9 cellular contexts compared by ENCODE assay signal in genomic region chr2:170816499-170817246, GRCh38. TPM values are rescaled to one million over a fixed set of nuclear protein-coding genes. Genes with fewer than 3 reads are reported as not detected.
DNase-seq lines count a peak whose midpoint lies in the region; ATAC-seq and TF ChIP-seq lines count a peak whose summit lies in the region.
"Had no signal": no experiment of that assay in that cellular context is flagged by ENCODE, and none has a peak within 500 bp of the region (broad histone marks: within the 10 kb centered on the region; RNA-seq: fewer than 3 reads in every experiment).

Gene GAD1 (plus strand): TSS chr2:170816887. CDS start chr2:170818592, 1,705 bp downstream.

- H4K20me1 ChIP-seq in KMS-11 (ENCODE audit: insufficient read depth), result no peaks in the 10 kb centered on the region
- no peaks in the 10 kb centered on the region for H4K20me1 ChIP-seq in PC-9 (ENCODE audit: insufficient read depth)
- no peaks in the 10 kb centered on the region for H4K20me1 ChIP-seq in osteoblast (ENCODE audit: insufficient read depth, low read length)

- no peaks in the 10 kb centered on the region for H3K9me2 ChIP-seq in PC-9 (ENCODE audit: insufficient read depth)

- peaks cover 44% of the 10 kb centered on the region for H3K27me3 Mint-ChIP-seq in glutamatergic neuron (ENCODE audit: unreplicated experiment)
- H3K27me3 Mint-ChIP-seq in type B pancreatic cell, result peaks cover 93% of the 10 kb centered on the region

- H3K36me3 Mint-ChIP-seq in glutamatergic neuron (ENCODE audit: unreplicated experiment) (no peaks in the 10 kb centered on the region), type B pancreatic cell (no peaks in the 10 kb centered on the region)

- no peak within 1 kb of the TSS for H3K9ac ChIP-seq in KMS-11

- TF ChIP-seq CTCF in KMS-11 (conservative IDR thresholded peaks at IDR 0.05; ENCODE audit: low read depth, low read length) (no peak), PC-9 (conservative IDR thresholded peaks at IDR 0.05) (no peak), glutamatergic neuron (IDR thresholded peaks at IDR 0.05; ENCODE audit: partially characterized antibody, unreplicated experiment) (no peak), osteoblast (IDR thresholded peaks at IDR 0.05; ENCODE audit: extremely low read depth, low read depth, low read length) (no peak), type B pancreatic cell (conservative IDR thresholded peaks at IDR 0.05) (no peak)

- peaks cover 35% of the 10 kb centered on the region for H3K4me1 Mint-ChIP-seq in glutamatergic neuron (ENCODE audit: low read depth, unreplicated experiment)
- peaks cover 36% of the 10 kb centered on the region for H3K4me1 Mint-ChIP-seq in type B pancreatic cell (ENCODE audit: unreplicated experiment)

- H3K9me3 Mint-ChIP-seq in glutamatergic neuron (ENCODE audit: unreplicated experiment) (peaks cover 9% of the 10 kb centered on the region), type B pancreatic cell (no peaks in the 10 kb centered on the region)

- H3K27me3 ChIP-seq in KMS-11 (ENCODE audit: insufficient read depth, low read depth) (peaks cover 47% of the 10 kb centered on the region), PC-9 (ENCODE audit: insufficient read depth, low read depth) (no peaks in the 10 kb centered on the region), osteoblast (ENCODE audit: insufficient read depth, low read length) (peaks cover 86% of the 10 kb centered on the region)

- DNase-seq in A172 (ENCODE audit: low spot score), result peak; percentile 63
- peak; percentile 68 to 73 for DNase-seq in PC-9
- peak; percentile 32 for DNase-seq in activated gamma-delta T cell treated with Interleukin-2 at 50 U/mL for 16 hours
- peak; percentile 72 for DNase-seq in glutamatergic neuron
- peak; percentile 92 for DNase-seq in osteoblast (ENCODE audit: insufficient read length, low spot score, missing footprints)
- DNase-seq in type B pancreatic cell (ENCODE audit: extremely low spot score, unreplicated experiment), result no peak

- H3K27ac Mint-ChIP-seq in glutamatergic neuron (ENCODE audit: unreplicated experiment), result no peak within 1 kb of the TSS
- peak within 1 kb of the TSS; percentile 62 for H3K27ac Mint-ChIP-seq in type B pancreatic cell

- peak within 1 kb of the TSS; percentile 82 for H3K4me2 ChIP-seq in KMS-11
- peak within 1 kb of the TSS; percentile 86 for H3K4me2 ChIP-seq in PC-9
- H3K4me2 ChIP-seq in osteoblast (ENCODE audit: insufficient read depth, low read length), result peak within 1 kb of the TSS; percentile 57

- H3K9me3 ChIP-seq in PC-9 (ENCODE audit: insufficient read depth, low read depth) (no peaks in the 10 kb centered on the region), osteoblast (ENCODE audit: low read depth, low read length) (no peaks in the 10 kb centered on the region)
- H3K9me3 ChIP-seq: uterus had no signal

- H3K4me3 ChIP-seq in KMS-11 (IDR thresholded peaks at IDR 0.05; ENCODE audit: insufficient read depth, low read depth, low read length), result peak within 1 kb of the TSS; percentile 70
- peak within 1 kb of the TSS; percentile 65 for H3K4me3 ChIP-seq in PC-9
- peak within 1 kb of the TSS; percentile 55 for H3K4me3 ChIP-seq in osteoblast (ENCODE audit: insufficient read depth, low read length)

- peak within 1 kb of the TSS; percentile 86 for H2AFZ ChIP-seq in KMS-11 (ENCODE audit: low read depth)
- H2AFZ ChIP-seq in PC-9, result peak within 1 kb of the TSS; percentile 76
- H2AFZ ChIP-seq in osteoblast (ENCODE audit: low read length), result peak within 1 kb of the TSS; percentile 47

- no peaks in the 10 kb centered on the region for H3F3A ChIP-seq in PC-9 (ENCODE audit: insufficient read depth, low read depth)

- ATAC-seq in GM18867 (IDR thresholded peaks at IDR 0.05; ENCODE audit: unreplicated experiment), result peak; percentile 46

- H3K4me1 ChIP-seq in KMS-11 (ENCODE audit: low read depth, poor library complexity, severe bottlenecking) (peaks cover 17% of the 10 kb centered on the region), PC-9 (replicated peaks; ENCODE audit: insufficient read depth) (no peaks in the 10 kb centered on the region), osteoblast (ENCODE audit: insufficient read depth, low read length) (no peaks in the 10 kb centered on the region)

- H3K4me3 Mint-ChIP-seq in glutamatergic neuron (ENCODE audit: unreplicated experiment), result peak within 1 kb of the TSS; percentile 79
- peak within 1 kb of the TSS; percentile 85 for H3K4me3 Mint-ChIP-seq in type B pancreatic cell

- no peaks in the 10 kb centered on the region for H3K36me3 ChIP-seq in KMS-11 (ENCODE audit: insufficient read depth)
- no peaks in the 10 kb centered on the region for H3K36me3 ChIP-seq in PC-9 (ENCODE audit: low read depth)
- no peaks in the 10 kb centered on the region for H3K36me3 ChIP-seq in osteoblast (ENCODE audit: insufficient read depth, low read length)
- H3K36me3 ChIP-seq: uterus had no signal

- POLR2A ChIA-PET in PC-9 (lab: Charles Lee; ENCODE audit: unreplicated experiment), result interaction anchor here (0.6 to 0.7 kb wide), 5 partner anchors 18 to 1106 kb away, joined by 3 to 7 read pairs (median 3); no protein-coding TSS in a partner anchor

- no peak within 1 kb of the TSS for H3K27ac ChIP-seq in KMS-11
- H3K27ac ChIP-seq in PC-9, result no peak within 1 kb of the TSS
- no peak within 1 kb of the TSS for H3K27ac ChIP-seq in osteoblast (ENCODE audit: low read depth, low read length)
- H3K27ac ChIP-seq: uterus had no signal

- CTCF ChIA-PET in PC-9 (lab: Charles Lee), result interaction anchor here (0.5 to 1.2 kb wide), 9 partner anchors 56 to 1364 kb away, joined by 3 to 11 read pairs (median 4); no protein-coding TSS in a partner anchor

- intact Hi-C loops in PC-9 (cut with micrococcal nuclease; ENCODE audit: unreplicated experiment), result loop anchor here (1.0 to 10.0 kb wide), 3 partner anchors 57 to 232 kb away; partner anchors contain the start of gene GORASP2

- no TSS peak for BruUV-seq in PC-9 (replicated peaks; lab: Mats Ljungman, UMichigan)

- no peaks in the 10 kb centered on the region for H3K79me2 ChIP-seq in KMS-11 (ENCODE audit: insufficient read depth, low read depth)
- no peaks in the 10 kb centered on the region for H3K79me2 ChIP-seq in PC-9 (ENCODE audit: low read depth)
- no peaks in the 10 kb centered on the region for H3K79me2 ChIP-seq in osteoblast (ENCODE audit: insufficient read depth, low read length)

RNA-seq across cellular contexts. Expression of gene GAD1, which starts in this region (rescaled TPM):
- 9.9 and 15.2 TPM in 2 replicates for total RNA-seq in A172 (2014; rRNA removed; shearing (Covaris generic))
- total RNA-seq in PC-9 (2021) (3.5 and 4.3 TPM in 2 replicates), glutamatergic neuron (ENCODE audit: unreplicated experiment) (0.44 TPM), osteoblast (0.36 and 0.59 TPM in 2 replicates), type B pancreatic cell (ENCODE audit: low replicate concordance) (1.7 and 2.2 TPM in 2 replicates)

Comparison
In these comparisons a context has a peak if more than half of its experiments do, and no peak if none do; other contexts are left out.
1. Peak in DNase-seq in glutamatergic neuron; RNA of the gene not detected or under 1 TPM.
2. Peak in DNase-seq, H3K4me3 ChIP-seq and H3K4me2 ChIP-seq in osteoblast; RNA of the gene not detected or under 1 TPM.